ENCODE assay signal across 8 cellular contexts in genomic region chr2:200905618-200906296, GRCh38. TPM values are rescaled to one million over a fixed set of nuclear protein-coding genes. Genes with fewer than 3 reads are reported as not detected.
DNase-seq lines count a peak whose midpoint lies in the region; ATAC-seq and TF ChIP-seq lines count a peak whose summit lies in the region.

No MANE protein-coding gene starts in this region.

- CTCF ChIA-PET in Caco-2 (lab: Charles Lee): interaction anchor here (0.6 to 2.1 kb wide), 6 partner anchors 16 to 327 kb away, joined by 4 to 24 read pairs (median 6); partner anchors contain the start of genes CASP10, NIF3L1 and PPIL3
- CTCF ChIA-PET in activated B cell treated with CpG ODN at 0.5 μM for 24 hours (lab: Charles Lee): interaction anchor here (0.8 to 5.1 kb wide), 14 partner anchors 13 to 336 kb away, joined by 3 to 41 read pairs (median 3); partner anchors contain the start of genes CASP10 and NIF3L1

- H3K9me3 Mint-ChIP-seq in Caco-2 (ENCODE audit: unreplicated experiment) (no peaks in the 10 kb centered on the region), GM23338 (no peaks in the 10 kb centered on the region; the same call in 2 of the 3 replicates), activated B cell treated with CpG ODN at 0.5 μM for 24 hours (no peaks in the 10 kb centered on the region)
- H3K9me3 Mint-ChIP-seq in effector memory CD8-positive, alpha-beta T cell: no peaks in the 10 kb centered on the region

- no peaks in the 10 kb centered on the region for H3K27me3 Mint-ChIP-seq in Caco-2 (ENCODE audit: insufficient read depth, unreplicated experiment)
- H3K27me3 Mint-ChIP-seq in GM23338 (ENCODE audit: insufficient read depth, low read depth, poor library complexity): no peaks in the 10 kb centered on the region
- no peaks in the 10 kb centered on the region for H3K27me3 Mint-ChIP-seq in activated B cell treated with CpG ODN at 0.5 μM for 24 hours
- no peaks in the 10 kb centered on the region for H3K27me3 Mint-ChIP-seq in effector memory CD8-positive, alpha-beta T cell

- H3K4me2 ChIP-seq in GM23338: no peak overlapping the region

- H3K79me2 ChIP-seq in GM23338 (replicated peaks; ENCODE audit: insufficient read depth): no peaks in the 10 kb centered on the region

- no peaks in the 10 kb centered on the region for H3K9me2 ChIP-seq in GM23338 (ENCODE audit: insufficient read depth)

- BruUV-seq in Caco-2 (replicated peaks; lab: Mats Ljungman, UMichigan): no TSS peak

- ATAC-seq in GM23338: peak; percentile 84
- no peak for ATAC-seq in activated B cell treated with CpG ODN at 0.5 μM for 24 hours (ENCODE audit: low read depth)
- ATAC-seq in effector memory CD8-positive, alpha-beta T cell (replicated peaks): no peak
- no peak for ATAC-seq in HG02759 (IDR thresholded peaks at IDR 0.05; ENCODE audit: unreplicated experiment)

- DNase-seq in Caco-2 (peak; percentile 79 to 82), GM23338 (ENCODE audit: low spot score) (peak; percentile 79), NCI-H226 (peak; percentile 3), activated B cell treated with CpG ODN at 0.5 μM for 24 hours (no peak), lung microvascular endothelial cell (ENCODE audit: low read depth in 2 of 2) (peak; percentile 83 to 88)
- peak; percentile 22 to 29 (median 23) for DNase-seq in effector memory CD8-positive, alpha-beta T cell
- DNase-seq in stimulated activated CD8-positive, alpha-beta memory T cell treated with anti-CD3 and anti-CD28 coated beads, Interleukin-4, amount 100 ng/mL, for 48 hours: peak; percentile 69

- H2AFZ ChIP-seq in GM23338: no peak overlapping the region

- H3K27ac Mint-ChIP-seq in Caco-2 (ENCODE audit: unreplicated experiment): no peak overlapping the region
- no peak overlapping the region for H3K27ac Mint-ChIP-seq in GM23338
- H3K27ac Mint-ChIP-seq in activated B cell treated with CpG ODN at 0.5 μM for 24 hours: peak overlapping the region; percentile 35
- peak overlapping the region; percentile 4 to 32 for H3K27ac Mint-ChIP-seq in effector memory CD8-positive, alpha-beta T cell

- H3K4me3 Mint-ChIP-seq in Caco-2 (ENCODE audit: unreplicated experiment) (no peak overlapping the region), GM23338 (no peak overlapping the region), activated B cell treated with CpG ODN at 0.5 μM for 24 hours (no peak overlapping the region)
- no peak overlapping the region for H3K4me3 Mint-ChIP-seq in effector memory CD8-positive, alpha-beta T cell

- TF ChIP-seq CTCF in Caco-2 (IDR thresholded peaks at IDR 0.05; ENCODE audit: insufficient read depth in 1 of 2, low read depth in 1 of 2, low read length in 1 of 2, severe bottlenecking in 1 of 2, unreplicated experiment in 1 of 2): peak; percentile 74 to 86
- TF ChIP-seq CTCF in GM23338 (conservative IDR thresholded peaks at IDR 0.05; ENCODE audit: low read depth in 2 of 2): peak; percentile 67 to 91
- TF ChIP-seq CTCF in activated B cell treated with CpG ODN at 0.5 μM for 24 hours (IDR thresholded peaks at IDR 0.05): no peak

- H3F3A ChIP-seq in GM23338 (replicated peaks; ENCODE audit: low read depth): peaks cover 5% of the 10 kb centered on the region

- H3K27ac ChIP-seq in GM23338 (ENCODE audit: low read depth): no peak overlapping the region

- no peaks in the 10 kb centered on the region for H3K36me3 ChIP-seq in Caco-2 (ENCODE audit: control insufficient read depth, insufficient read depth, low read length)
- peaks cover 44% of the 10 kb centered on the region for H3K36me3 ChIP-seq in GM23338 (ENCODE audit: insufficient read depth)

- H4K20me1 ChIP-seq in GM23338 (replicated peaks; ENCODE audit: insufficient read depth): peaks cover 10% of the 10 kb centered on the region

- intact Hi-C loops in Caco-2 (cut with micrococcal nuclease; ENCODE audit: unreplicated experiment): loop anchor here (1.0 kb wide), 4 partner anchors 164 to 272 kb away; no protein-coding TSS in a partner anchor
- intact Hi-C loops in activated B cell treated with CpG ODN at 0.5 μM for 24 hours (cut with micrococcal nuclease): loop anchor here (1.0 to 5.0 kb wide), 5 partner anchors 37 to 327 kb away; partner anchors contain the start of gene ORC2

- peaks cover 68% of the 10 kb centered on the region for H3K36me3 Mint-ChIP-seq in Caco-2 (ENCODE audit: insufficient read depth, unreplicated experiment)
- peaks cover 52% of the 10 kb centered on the region for H3K36me3 Mint-ChIP-seq in GM23338 (ENCODE audit: low read depth)
- H3K36me3 Mint-ChIP-seq in activated B cell treated with CpG ODN at 0.5 μM for 24 hours (ENCODE audit: low read depth): peaks cover 60% of the 10 kb centered on the region
- peaks cover 57% of the 10 kb centered on the region for H3K36me3 Mint-ChIP-seq in effector memory CD8-positive, alpha-beta T cell (ENCODE audit: insufficient read depth)

- H3K27me3 ChIP-seq in Caco-2 (replicated peaks; ENCODE audit: control insufficient read depth, insufficient read depth, low read length) (no peaks in the 10 kb centered on the region), GM23338 (ENCODE audit: insufficient read depth) (no peaks in the 10 kb centered on the region)

- H3K9me3 ChIP-seq in Caco-2: no peaks in the 10 kb centered on the region

- POLR2A ChIA-PET in Caco-2 (lab: Charles Lee) (interaction anchor here (0.6 kb wide), 2 partner anchors 26 to 153 kb away, joined by 3 read pairs; no protein-coding TSS in a partner anchor), activated B cell treated with CpG ODN at 0.5 μM for 24 hours (lab: Charles Lee) (interaction anchor here (0.6 to 1.2 kb wide), 4 partner anchors 16 to 328 kb away, joined by 3 to 4 read pairs (median 4); partner anchors contain the start of gene NIF3L1)

- H3K4me3 ChIP-seq in Caco-2 (ENCODE audit: low read depth, low read length) (no peak overlapping the region), GM23338 (no peak overlapping the region)

- H3K4me1 ChIP-seq in Caco-2 (no peaks in the 10 kb centered on the region), GM23338 (ENCODE audit: insufficient read depth) (no peaks in the 10 kb centered on the region)

- peaks cover 6% of the 10 kb centered on the region for H3K4me1 Mint-ChIP-seq in Caco-2 (ENCODE audit: low read depth, unreplicated experiment)
- no peaks in the 10 kb centered on the region for H3K4me1 Mint-ChIP-seq in GM23338
- peaks cover 4% of the 10 kb centered on the region for H3K4me1 Mint-ChIP-seq in activated B cell treated with CpG ODN at 0.5 μM for 24 hours
- peaks cover 2 to 7% of the 10 kb centered on the region in 2 donors for H3K4me1 Mint-ChIP-seq in effector memory CD8-positive, alpha-beta T cell (ENCODE audit: low read depth in 2 of 2)

TF ChIP-seq in GM23338, 12 proteins besides CTCF, POLR2A, EP300 and RAD21 (continues in another document):
- TF ChIP-seq ZNF114 (CRISPR knock-in tag; IDR thresholded peaks at IDR 0.05): no peak
- TF ChIP-seq CREB1 (CRISPR knock-in tag; IDR thresholded peaks at IDR 0.05; ENCODE audit: low read depth): no peak
- no peak for TF ChIP-seq ZNF331 (CRISPR knock-in tag; IDR thresholded peaks at IDR 0.05; ENCODE audit: low read depth)
- TF ChIP-seq, protein P1, sequence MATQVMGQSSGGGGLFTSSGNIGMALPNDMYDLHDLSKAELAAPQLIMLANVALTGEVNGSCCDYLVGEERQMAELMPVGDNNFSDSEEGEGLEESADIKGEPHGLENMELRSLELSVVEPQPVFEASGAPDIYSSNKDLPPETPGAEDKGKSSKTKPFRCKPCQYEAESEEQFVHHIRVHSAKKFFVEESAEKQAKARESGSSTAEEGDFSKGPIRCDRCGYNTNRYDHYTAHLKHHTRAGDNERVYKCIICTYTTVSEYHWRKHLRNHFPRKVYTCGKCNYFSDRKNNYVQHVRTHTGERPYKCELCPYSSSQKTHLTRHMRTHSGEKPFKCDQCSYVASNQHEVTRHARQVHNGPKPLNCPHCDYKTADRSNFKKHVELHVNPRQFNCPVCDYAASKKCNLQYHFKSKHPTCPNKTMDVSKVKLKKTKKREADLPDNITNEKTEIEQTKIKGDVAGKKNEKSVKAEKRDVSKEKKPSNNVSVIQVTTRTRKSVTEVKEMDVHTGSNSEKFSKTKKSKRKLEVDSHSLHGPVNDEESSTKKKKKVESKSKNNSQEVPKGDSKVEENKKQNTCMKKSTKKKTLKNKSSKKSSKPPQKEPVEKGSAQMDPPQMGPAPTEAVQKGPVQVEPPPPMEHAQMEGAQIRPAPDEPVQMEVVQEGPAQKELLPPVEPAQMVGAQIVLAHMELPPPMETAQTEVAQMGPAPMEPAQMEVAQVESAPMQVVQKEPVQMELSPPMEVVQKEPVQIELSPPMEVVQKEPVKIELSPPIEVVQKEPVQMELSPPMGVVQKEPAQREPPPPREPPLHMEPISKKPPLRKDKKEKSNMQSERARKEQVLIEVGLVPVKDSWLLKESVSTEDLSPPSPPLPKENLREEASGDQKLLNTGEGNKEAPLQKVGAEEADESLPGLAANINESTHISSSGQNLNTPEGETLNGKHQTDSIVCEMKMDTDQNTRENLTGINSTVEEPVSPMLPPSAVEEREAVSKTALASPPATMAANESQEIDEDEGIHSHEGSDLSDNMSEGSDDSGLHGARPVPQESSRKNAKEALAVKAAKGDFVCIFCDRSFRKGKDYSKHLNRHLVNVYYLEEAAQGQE (IDR thresholded peaks at IDR 0.05; ENCODE audit: unreplicated experiment): no peak
- TF ChIP-seq EZH2 (IDR thresholded peaks at IDR 0.05; ENCODE audit: low read depth, unreplicated experiment): no peak
- TF ChIP-seq NANOG (IDR thresholded peaks at IDR 0.05; ENCODE audit: borderline replicate concordance): no peak
- TF ChIP-seq STAT1 (IDR thresholded peaks at IDR 0.05; ENCODE audit: unreplicated experiment): no peak

RNA-seq across cellular contexts. Expression of gene NIF3L1, which starts 16.6 kb away (rescaled TPM):
- total RNA-seq in Caco-2 (2022) (40.7 and 49.7 TPM in 2 replicates), activated B cell treated with CpG ODN at 0.5 μM for 24 hours (32.2 and 32.3 TPM in 2 replicates), lung microvascular endothelial cell (11.1 and 12.9 TPM in 2 replicates)
- 53.0 and 63.9 TPM in 2 replicates for total RNA-seq in GM23338 (2014; rRNA removed; shearing (Covaris generic))
- polyA plus RNA-seq in GM23338 (2016; fragmentation: Nextera tagmentation; extraction: Ambion mirVana): 62.8 and 70.8 TPM in 2 replicates

RNA-seq across cellular contexts. Expression of gene PPIL3, which starts 16.9 kb away (rescaled TPM):
- total RNA-seq in Caco-2 (2022) (17.6 and 25.0 TPM in 2 replicates), activated B cell treated with CpG ODN at 0.5 μM for 24 hours (43.5 and 52.5 TPM in 2 replicates), lung microvascular endothelial cell (19.2 and 21.0 TPM in 2 replicates)
- 42.9 and 123 TPM in 2 replicates for total RNA-seq in GM23338 (2014; rRNA removed; shearing (Covaris generic))
- 42.1 and 54.0 TPM in 2 replicates for polyA plus RNA-seq in GM23338 (2016; fragmentation: Nextera tagmentation; extraction: Ambion mirVana)

RNA-seq across cellular contexts. Expression of gene CLK1, which starts 41.3 kb away (rescaled TPM):
- 62.6 and 68.0 TPM in 2 replicates for total RNA-seq in Caco-2 (2022)
- 26.7 and 43.3 TPM in 2 replicates for total RNA-seq in GM23338 (2014; rRNA removed; shearing (Covaris generic))
- polyA plus RNA-seq in GM23338 (2016; fragmentation: Nextera tagmentation; extraction: Ambion mirVana): 36.0 and 44.7 TPM in 2 replicates
- total RNA-seq in activated B cell treated with CpG ODN at 0.5 μM for 24 hours: 173 and 203 TPM in 2 replicates
- 46.9 and 87.5 TPM in 2 replicates for total RNA-seq in lung microvascular endothelial cell

RNA-seq across cellular contexts. Expression of gene ORC2, which starts 57.7 kb away (rescaled TPM):
- total RNA-seq in Caco-2 (2022) (45.5 and 47.3 TPM in 2 replicates), activated B cell treated with CpG ODN at 0.5 μM for 24 hours (36.8 and 38.1 TPM in 2 replicates), lung microvascular endothelial cell (13.9 and 16.9 TPM in 2 replicates)
- total RNA-seq in GM23338 (2014; rRNA removed; shearing (Covaris generic)): 42.0 and 47.5 TPM in 2 replicates
- polyA plus RNA-seq in GM23338 (2016; fragmentation: Nextera tagmentation; extraction: Ambion mirVana): 26.0 and 26.1 TPM in 2 replicates

Comparison
In these comparisons a context has a peak if more than half of its experiments do, and no peak if none do; other contexts are left out.
1. H3K27ac Mint-ChIP-seq: peak in activated B cell treated with CpG ODN at 0.5 μM for 24 hours (single experiment) and effector memory CD8-positive, alpha-beta T cell (2 of 2); none in Caco-2 (single experiment) and GM23338 (single experiment).